ENCODE assay signal across 1 cellular context in genomic region chr2:204669386-204669785, GRCh38.
TF ChIP-seq lines count a peak whose summit lies in the region.

No MANE protein-coding gene starts in this region.

TF ChIP-seq in HepG2, 621 proteins besides CTCF, POLR2A, EP300 and RAD21 (continued from another document):
- TF ChIP-seq PRDM10 (CRISPR knock-in tag; IDR thresholded peaks at IDR 0.05; ENCODE audit: low read depth) (no peak), NR1H2 (CRISPR knock-in tag; IDR thresholded peaks at IDR 0.05; ENCODE audit: borderline replicate concordance, low read depth) (no peak), ZSCAN20 (CRISPR knock-in tag; IDR thresholded peaks at IDR 0.05; ENCODE audit: borderline replicate concordance) (no peak), ZNF674 (CRISPR knock-in tag; IDR thresholded peaks at IDR 0.05; ENCODE audit: low read depth) (no peak), ZSCAN12 (CRISPR knock-in tag; IDR thresholded peaks at IDR 0.05) (no peak), ZNF337 (CRISPR knock-in tag; IDR thresholded peaks at IDR 0.05; ENCODE audit: borderline replicate concordance, low read depth) (no peak), ZNF501 (CRISPR knock-in tag; IDR thresholded peaks at IDR 0.05) (no peak), ZKSCAN1 (IDR thresholded peaks at IDR 0.05; ENCODE audit: low read length) (no peak), ASH2L (IDR thresholded peaks at IDR 0.05; ENCODE audit: insufficient read length, low read depth, low read length) (no peak), ZMYM3 (CRISPR knock-in tag; IDR thresholded peaks at IDR 0.05) (no peak), SRSF1 (optimal IDR thresholded peaks at IDR 0.05; ENCODE audit: low read depth, low read length) (no peak), MEIS2 (CRISPR knock-in tag; IDR thresholded peaks at IDR 0.05) (no peak), ELF1 (CRISPR knock-in tag; IDR thresholded peaks at IDR 0.05) (no peak)
